Comparison of ENCODE assay signal across 1 cellular context in the genomic region with DNA sequence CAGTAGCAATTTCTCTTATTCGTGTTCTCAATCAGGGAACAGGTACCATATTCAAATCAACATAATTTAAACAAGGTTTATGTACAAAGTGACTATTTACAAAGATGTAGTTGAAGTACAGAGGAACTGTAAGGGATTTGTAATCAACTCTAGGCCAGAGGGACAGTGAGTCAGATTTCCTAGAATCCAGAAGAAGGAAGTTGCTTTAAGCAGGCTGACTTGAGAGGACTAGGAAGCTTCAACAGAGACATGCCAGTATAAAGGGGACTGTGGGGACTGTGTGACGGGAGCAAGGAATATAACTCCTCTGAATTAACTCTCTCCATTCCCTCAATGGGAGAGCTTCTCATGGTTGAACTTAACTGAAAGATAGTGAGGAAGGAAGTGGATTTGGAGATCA.
TF ChIP-seq lines count a peak whose summit lies in the region.

No MANE protein-coding gene starts in this region.

TF ChIP-seq in H1, 55 proteins besides CTCF, POLR2A, EP300 and RAD21 (continued from another document):
- TF ChIP-seq, protein P1, sequence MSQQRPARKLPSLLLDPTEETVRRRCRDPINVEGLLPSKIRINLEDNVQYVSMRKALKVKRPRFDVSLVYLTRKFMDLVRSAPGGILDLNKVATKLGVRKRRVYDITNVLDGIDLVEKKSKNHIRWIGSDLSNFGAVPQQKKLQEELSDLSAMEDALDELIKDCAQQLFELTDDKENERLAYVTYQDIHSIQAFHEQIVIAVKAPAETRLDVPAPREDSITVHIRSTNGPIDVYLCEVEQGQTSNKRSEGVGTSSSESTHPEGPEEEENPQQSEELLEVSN (IDR thresholded peaks at IDR 0.05): no peak
- no peak for TF ChIP-seq SP2 (IDR thresholded peaks at IDR 0.05; ENCODE audit: low read length)
- no peak for TF ChIP-seq CREB1 (IDR thresholded peaks at IDR 0.05)
- no peak for TF ChIP-seq JUND (IDR thresholded peaks at IDR 0.05; ENCODE audit: low read length)
- TF ChIP-seq, protein P2, sequence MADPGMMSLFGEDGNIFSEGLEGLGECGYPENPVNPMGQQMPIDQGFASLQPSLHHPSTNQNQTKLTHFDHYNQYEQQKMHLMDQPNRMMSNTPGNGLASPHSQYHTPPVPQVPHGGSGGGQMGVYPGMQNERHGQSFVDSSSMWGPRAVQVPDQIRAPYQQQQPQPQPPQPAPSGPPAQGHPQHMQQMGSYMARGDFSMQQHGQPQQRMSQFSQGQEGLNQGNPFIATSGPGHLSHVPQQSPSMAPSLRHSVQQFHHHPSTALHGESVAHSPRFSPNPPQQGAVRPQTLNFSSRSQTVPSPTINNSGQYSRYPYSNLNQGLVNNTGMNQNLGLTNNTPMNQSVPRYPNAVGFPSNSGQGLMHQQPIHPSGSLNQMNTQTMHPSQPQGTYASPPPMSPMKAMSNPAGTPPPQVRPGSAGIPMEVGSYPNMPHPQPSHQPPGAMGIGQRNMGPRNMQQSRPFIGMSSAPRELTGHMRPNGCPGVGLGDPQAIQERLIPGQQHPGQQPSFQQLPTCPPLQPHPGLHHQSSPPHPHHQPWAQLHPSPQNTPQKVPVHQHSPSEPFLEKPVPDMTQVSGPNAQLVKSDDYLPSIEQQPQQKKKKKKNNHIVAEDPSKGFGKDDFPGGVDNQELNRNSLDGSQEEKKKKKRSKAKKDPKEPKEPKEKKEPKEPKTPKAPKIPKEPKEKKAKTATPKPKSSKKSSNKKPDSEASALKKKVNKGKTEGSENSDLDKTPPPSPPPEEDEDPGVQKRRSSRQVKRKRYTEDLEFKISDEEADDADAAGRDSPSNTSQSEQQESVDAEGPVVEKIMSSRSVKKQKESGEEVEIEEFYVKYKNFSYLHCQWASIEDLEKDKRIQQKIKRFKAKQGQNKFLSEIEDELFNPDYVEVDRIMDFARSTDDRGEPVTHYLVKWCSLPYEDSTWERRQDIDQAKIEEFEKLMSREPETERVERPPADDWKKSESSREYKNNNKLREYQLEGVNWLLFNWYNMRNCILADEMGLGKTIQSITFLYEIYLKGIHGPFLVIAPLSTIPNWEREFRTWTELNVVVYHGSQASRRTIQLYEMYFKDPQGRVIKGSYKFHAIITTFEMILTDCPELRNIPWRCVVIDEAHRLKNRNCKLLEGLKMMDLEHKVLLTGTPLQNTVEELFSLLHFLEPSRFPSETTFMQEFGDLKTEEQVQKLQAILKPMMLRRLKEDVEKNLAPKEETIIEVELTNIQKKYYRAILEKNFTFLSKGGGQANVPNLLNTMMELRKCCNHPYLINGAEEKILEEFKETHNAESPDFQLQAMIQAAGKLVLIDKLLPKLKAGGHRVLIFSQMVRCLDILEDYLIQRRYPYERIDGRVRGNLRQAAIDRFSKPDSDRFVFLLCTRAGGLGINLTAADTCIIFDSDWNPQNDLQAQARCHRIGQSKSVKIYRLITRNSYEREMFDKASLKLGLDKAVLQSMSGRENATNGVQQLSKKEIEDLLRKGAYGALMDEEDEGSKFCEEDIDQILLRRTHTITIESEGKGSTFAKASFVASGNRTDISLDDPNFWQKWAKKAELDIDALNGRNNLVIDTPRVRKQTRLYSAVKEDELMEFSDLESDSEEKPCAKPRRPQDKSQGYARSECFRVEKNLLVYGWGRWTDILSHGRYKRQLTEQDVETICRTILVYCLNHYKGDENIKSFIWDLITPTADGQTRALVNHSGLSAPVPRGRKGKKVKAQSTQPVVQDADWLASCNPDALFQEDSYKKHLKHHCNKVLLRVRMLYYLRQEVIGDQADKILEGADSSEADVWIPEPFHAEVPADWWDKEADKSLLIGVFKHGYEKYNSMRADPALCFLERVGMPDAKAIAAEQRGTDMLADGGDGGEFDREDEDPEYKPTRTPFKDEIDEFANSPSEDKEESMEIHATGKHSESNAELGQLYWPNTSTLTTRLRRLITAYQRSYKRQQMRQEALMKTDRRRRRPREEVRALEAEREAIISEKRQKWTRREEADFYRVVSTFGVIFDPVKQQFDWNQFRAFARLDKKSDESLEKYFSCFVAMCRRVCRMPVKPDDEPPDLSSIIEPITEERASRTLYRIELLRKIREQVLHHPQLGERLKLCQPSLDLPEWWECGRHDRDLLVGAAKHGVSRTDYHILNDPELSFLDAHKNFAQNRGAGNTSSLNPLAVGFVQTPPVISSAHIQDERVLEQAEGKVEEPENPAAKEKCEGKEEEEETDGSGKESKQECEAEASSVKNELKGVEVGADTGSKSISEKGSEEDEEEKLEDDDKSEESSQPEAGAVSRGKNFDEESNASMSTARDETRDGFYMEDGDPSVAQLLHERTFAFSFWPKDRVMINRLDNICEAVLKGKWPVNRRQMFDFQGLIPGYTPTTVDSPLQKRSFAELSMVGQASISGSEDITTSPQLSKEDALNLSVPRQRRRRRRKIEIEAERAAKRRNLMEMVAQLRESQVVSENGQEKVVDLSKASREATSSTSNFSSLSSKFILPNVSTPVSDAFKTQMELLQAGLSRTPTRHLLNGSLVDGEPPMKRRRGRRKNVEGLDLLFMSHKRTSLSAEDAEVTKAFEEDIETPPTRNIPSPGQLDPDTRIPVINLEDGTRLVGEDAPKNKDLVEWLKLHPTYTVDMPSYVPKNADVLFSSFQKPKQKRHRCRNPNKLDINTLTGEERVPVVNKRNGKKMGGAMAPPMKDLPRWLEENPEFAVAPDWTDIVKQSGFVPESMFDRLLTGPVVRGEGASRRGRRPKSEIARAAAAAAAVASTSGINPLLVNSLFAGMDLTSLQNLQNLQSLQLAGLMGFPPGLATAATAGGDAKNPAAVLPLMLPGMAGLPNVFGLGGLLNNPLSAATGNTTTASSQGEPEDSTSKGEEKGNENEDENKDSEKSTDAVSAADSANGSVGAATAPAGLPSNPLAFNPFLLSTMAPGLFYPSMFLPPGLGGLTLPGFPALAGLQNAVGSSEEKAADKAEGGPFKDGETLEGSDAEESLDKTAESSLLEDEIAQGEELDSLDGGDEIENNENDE (IDR thresholded peaks at IDR 0.05; ENCODE audit: insufficient replicate concordance, low read length): no peak
- no peak for TF ChIP-seq RNF2 (IDR thresholded peaks at IDR 0.05; ENCODE audit: borderline replicate concordance, low read depth, low read length, missing control alignments, poor library complexity, severe bottlenecking)
- no peak for TF ChIP-seq NANOG (IDR thresholded peaks at IDR 0.05; ENCODE audit: insufficient read depth, low read depth, low read length, poor library complexity, severe bottlenecking)
- no peak for TF ChIP-seq GABPA (IDR thresholded peaks at IDR 0.05; ENCODE audit: borderline replicate concordance, insufficient read depth, low read length)
- no peak for TF ChIP-seq JUN (IDR thresholded peaks at IDR 0.05; ENCODE audit: low read depth, low read length)
- no peak for TF ChIP-seq EGR1 (IDR thresholded peaks at IDR 0.05; ENCODE audit: borderline replicate concordance, low read depth, low read length)
- no peak for TF ChIP-seq RFX5 (IDR thresholded peaks at IDR 0.05; ENCODE audit: borderline replicate concordance, low read depth, low read length)
- no peak for TF ChIP-seq SIN3A (conservative IDR thresholded peaks at IDR 0.05 in 1 of 2, IDR thresholded peaks at IDR 0.05 in 1 of 2; ENCODE audit: low read depth in 1 of 2, low read length in 2 of 2)
- TF ChIP-seq ZNF274 (IDR thresholded peaks at IDR 0.05; ENCODE audit: borderline replicate concordance, extremely low read depth, low read length): no peak
